In the genomic region with DNA sequence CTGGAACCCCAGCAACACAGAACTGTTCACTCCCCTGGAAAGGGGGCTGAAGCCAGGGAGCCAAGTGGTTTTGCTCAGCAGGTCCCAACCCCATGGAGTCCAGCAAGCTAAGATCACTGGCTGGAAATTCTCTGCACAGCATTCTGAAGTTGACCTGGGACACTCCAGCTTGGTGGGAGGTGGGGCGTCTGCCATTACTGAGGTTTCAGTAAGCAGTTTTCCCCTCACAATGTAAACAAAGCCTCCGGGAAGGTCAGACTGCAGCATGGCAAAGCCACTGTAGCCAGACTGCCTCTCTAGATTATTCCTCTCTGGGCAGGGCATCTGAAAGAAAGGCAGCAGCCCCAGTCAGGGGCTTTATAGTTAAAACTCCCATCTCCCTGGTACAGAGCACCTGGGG, we compare ENCODE assay signal across 23 cellular contexts.
"Had no signal": no experiment of that assay in that cellular context is flagged by ENCODE, and none has a peak within 500 bp of the region (broad histone marks: within the 10 kb centered on the region; RNA-seq: fewer than 3 reads in every experiment).

No MANE protein-coding gene starts in this region.

- H3K4me1 Mint-ChIP-seq: nephron, neural progenitor cell had no signal

- DNase-seq: cortex of kidney; effector memory CD8-positive, alpha-beta T cell; erythroblast; esophagus squamous epithelium; foreskin melanocyte; glutamatergic neuron; heart right ventricle; hippocampal formation; left cardiac atrium; left lung; mesendoderm; midbrain; naive thymus-derived CD4-positive, alpha-beta T cell; sigmoid colon; spleen; stimulated activated CD4-positive, alpha-beta T cell treated with anti-CD3 and anti-CD28 coated beads, Interleukin-4, amount 100 ng/mL, for 4 hours; transverse colon; upper lobe of right lung; uterus had no signal

- H3K27me3 Mint-ChIP-seq: effector memory CD8-positive, alpha-beta T cell; naive thymus-derived CD4-positive, alpha-beta T cell; stimulated activated memory B cell treated with anti-CD40 and anti-IgM and Interleukin-4, amounts not matched to agents 10 μg/mL and 1 μg/mL and 100 μg/mL, for 72 hours; stimulated activated naive CD8-positive, alpha-beta T cell treated with anti-CD3 and anti-CD28 coated beads, Interleukin-15, Interleukin-2, amounts not matched to agents 100 ng/mL and 50 ng/mL, for 24 hours had no signal

- H3K4me3 Mint-ChIP-seq: effector memory CD8-positive, alpha-beta T cell; naive thymus-derived CD4-positive, alpha-beta T cell; nephron; neural progenitor cell; stimulated activated memory B cell treated with anti-CD40 and anti-IgM and Interleukin-4, amounts not matched to agents 10 μg/mL and 1 μg/mL and 100 μg/mL, for 72 hours; stimulated activated naive CD8-positive, alpha-beta T cell treated with anti-CD3 and anti-CD28 coated beads, Interleukin-15, Interleukin-2, amounts not matched to agents 100 ng/mL and 50 ng/mL, for 24 hours had no signal

- ATAC-seq: effector memory CD8-positive, alpha-beta T cell; heart right ventricle; left cardiac atrium; left lung; naive thymus-derived CD4-positive, alpha-beta T cell; stimulated activated memory B cell treated with anti-CD40 and anti-IgM and Interleukin-4, amounts not matched to agents 10 μg/mL and 1 μg/mL and 100 μg/mL, for 72 hours; upper lobe of right lung had no signal

- H3K27ac Mint-ChIP-seq: nephron; neural progenitor cell; stimulated activated memory B cell treated with anti-CD40 and anti-IgM and Interleukin-4, amounts not matched to agents 10 μg/mL and 1 μg/mL and 100 μg/mL, for 72 hours; stimulated activated naive CD8-positive, alpha-beta T cell treated with anti-CD3 and anti-CD28 coated beads, Interleukin-15, Interleukin-2, amounts not matched to agents 100 ng/mL and 50 ng/mL, for 24 hours had no signal
